In the genomic region with DNA sequence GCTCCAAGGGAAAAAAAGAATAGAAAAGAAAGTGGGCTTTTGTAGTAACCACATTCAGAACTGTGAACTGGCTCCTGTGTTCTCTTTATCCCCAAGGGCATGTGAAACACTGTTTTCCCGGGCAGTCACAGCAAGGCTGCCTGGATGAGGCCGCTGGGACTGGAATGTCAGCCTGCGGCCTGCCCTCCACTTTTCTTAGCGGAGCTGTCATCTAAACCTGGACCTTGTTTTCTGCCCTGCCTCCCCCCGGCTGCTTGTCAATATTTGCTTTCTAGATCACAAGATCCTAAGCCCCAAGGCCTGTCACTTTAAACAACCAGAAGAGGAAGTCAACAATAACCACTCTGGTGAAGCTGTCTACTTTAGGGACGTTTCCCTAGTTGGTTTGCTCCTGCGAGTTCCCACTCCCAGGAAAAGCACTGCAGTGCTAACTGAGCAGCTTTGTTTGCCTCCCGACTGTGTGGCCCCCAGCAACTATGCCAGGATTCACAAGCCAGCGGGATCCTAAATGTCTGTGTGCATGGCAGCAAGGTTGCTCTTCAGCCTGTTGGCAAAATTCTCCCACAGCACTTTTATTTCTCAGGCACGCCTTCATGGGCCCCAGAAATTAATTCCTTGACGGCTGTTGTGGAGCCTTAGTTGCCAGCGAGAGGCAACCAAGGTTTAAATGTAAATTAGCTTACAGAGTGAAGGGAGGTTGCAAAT, we compare ENCODE assay signal across 9 cellular contexts. TPM values are rescaled to one million over a fixed set of nuclear protein-coding genes. Genes with fewer than 3 reads are reported as not detected.
DNase-seq lines count a peak whose midpoint lies in the region; ATAC-seq, FAIRE-seq and TF ChIP-seq lines count a peak whose summit lies in the region.
"Had no signal": no experiment of that assay in that cellular context is flagged by ENCODE, and none has a peak within 500 bp of the region (broad histone marks: within the 10 kb centered on the region; RNA-seq: fewer than 3 reads in every experiment).

No MANE protein-coding gene starts in this region.

- no peak overlapping the region; the same call in 2 of the 3 replicates for H3K4me3 Mint-ChIP-seq in GM23338

- H3K27me3 Mint-ChIP-seq in GM23338 (ENCODE audit: insufficient read depth, low read depth, poor library complexity), result peaks cover 5% of the 10 kb centered on the region

- H3K27me3 ChIP-seq in GM23338 (ENCODE audit: insufficient read depth) (no peaks in the 10 kb centered on the region), right cardiac atrium (ENCODE audit: control insufficient read depth, insufficient read depth) (no peaks in the 10 kb centered on the region)

- intact Hi-C loops in right cardiac atrium (cut with DNase I) (no loop called here), sciatic nerve (cut with DNase I) (no loop called here)

- ATAC-seq in GM23338 (peak; percentile 74), right cardiac atrium (peak; percentile 67 to 68), sciatic nerve (peak; percentile 68)

- peak overlapping the region; percentile 29; the same call in 1 of the 2 replicates for H3K4me2 ChIP-seq in GM23338

- H3K4me3 ChIP-seq in GM23338 (no peak overlapping the region), right cardiac atrium (ENCODE audit: low read length) (no peak overlapping the region)

- DNase-seq in GM23338 (ENCODE audit: low spot score) (peak; percentile 35), SK-MEL-5 (ENCODE audit: low read depth, low spot score) (peak; percentile 78), right cardiac atrium (peak in 2 of 3 donors; percentile 59 to 63), sciatic nerve (ENCODE audit: low spot score) (no peak), frontal cortex (ENCODE audit: low spot score in 2 of 2) (no peak), activated gamma-delta T cell (lab: John Stamatoyannopoulos, UW) (no peak), erythroblast (lab: John Stamatoyannopoulos, UW) (no peak)
- DNase-seq in effector CD4-positive, alpha-beta T cell, result no peak
- DNase-seq: dermis blood vessel endothelial cell had no signal

- H3K27ac ChIP-seq in GM23338 (ENCODE audit: low read depth), result peak overlapping the region; percentile 40
- peak overlapping the region; percentile 66 for H3K27ac ChIP-seq in right cardiac atrium (ENCODE audit: low read length)

- no peaks in the 10 kb centered on the region for H3K9me3 Mint-ChIP-seq in GM23338

- TF ChIP-seq CTCF in GM23338 (conservative IDR thresholded peaks at IDR 0.05; ENCODE audit: low read depth in 2 of 2), result no peak

- FAIRE-seq in frontal cortex (lab: Jason Lieb, UNC), result no peak

- in situ Hi-C loops in SK-MEL-5 (cut with HindIII; ENCODE audit: low pct_unique_long_range_greater_than_20kb, low sequenced_read_pairs), result no loop called here

- H4K20me1 ChIP-seq in GM23338 (replicated peaks; ENCODE audit: insufficient read depth), result no peaks in the 10 kb centered on the region

- H3K9me2 ChIP-seq in GM23338 (ENCODE audit: insufficient read depth), result no peaks in the 10 kb centered on the region

- H3K9me3 ChIP-seq in right cardiac atrium (ENCODE audit: control insufficient read depth, low read length), result no peaks in the 10 kb centered on the region

- H3K27ac Mint-ChIP-seq in GM23338, result no peak overlapping the region; the same call in 1 of the 2 replicates

- no peaks in the 10 kb centered on the region for H3K36me3 ChIP-seq in GM23338 (ENCODE audit: insufficient read depth)

- no peaks in the 10 kb centered on the region for H3K79me2 ChIP-seq in GM23338 (replicated peaks; ENCODE audit: insufficient read depth)

- H3K4me1 ChIP-seq in GM23338 (ENCODE audit: insufficient read depth) (peaks cover 19% of the 10 kb centered on the region), right cardiac atrium (ENCODE audit: control insufficient read depth, insufficient read depth, low read length) (peaks cover 2% of the 10 kb centered on the region)

- no peak for TF ChIP-seq POLR2A in erythroblast (IDR thresholded peaks at IDR 0.05; ENCODE audit: low read length)

- H2AFZ ChIP-seq in GM23338, result peak overlapping the region; percentile 73

- H3F3A ChIP-seq in GM23338 (replicated peaks; ENCODE audit: low read depth), result no peaks in the 10 kb centered on the region

- WGBS in right cardiac atrium, result 42% methylated on average over 12 of the region's 12 CpGs

- H3K4me1 Mint-ChIP-seq in GM23338, result peaks cover 24% of the 10 kb centered on the region

- H3K36me3 Mint-ChIP-seq in GM23338 (ENCODE audit: low read depth), result no peaks in the 10 kb centered on the region

TF ChIP-seq in GM23338, 12 proteins besides CTCF, POLR2A, EP300 and RAD21:
- TF ChIP-seq STAT1 (IDR thresholded peaks at IDR 0.05; ENCODE audit: unreplicated experiment) (no peak), POLR2AphosphoS5 (IDR thresholded peaks at IDR 0.05; ENCODE audit: low read depth) (no peak), ZNF114 (CRISPR knock-in tag; IDR thresholded peaks at IDR 0.05) (no peak), EZH2phosphoT487 (IDR thresholded peaks at IDR 0.05; ENCODE audit: unreplicated experiment) (no peak)
- TF ChIP-seq, protein P1, sequence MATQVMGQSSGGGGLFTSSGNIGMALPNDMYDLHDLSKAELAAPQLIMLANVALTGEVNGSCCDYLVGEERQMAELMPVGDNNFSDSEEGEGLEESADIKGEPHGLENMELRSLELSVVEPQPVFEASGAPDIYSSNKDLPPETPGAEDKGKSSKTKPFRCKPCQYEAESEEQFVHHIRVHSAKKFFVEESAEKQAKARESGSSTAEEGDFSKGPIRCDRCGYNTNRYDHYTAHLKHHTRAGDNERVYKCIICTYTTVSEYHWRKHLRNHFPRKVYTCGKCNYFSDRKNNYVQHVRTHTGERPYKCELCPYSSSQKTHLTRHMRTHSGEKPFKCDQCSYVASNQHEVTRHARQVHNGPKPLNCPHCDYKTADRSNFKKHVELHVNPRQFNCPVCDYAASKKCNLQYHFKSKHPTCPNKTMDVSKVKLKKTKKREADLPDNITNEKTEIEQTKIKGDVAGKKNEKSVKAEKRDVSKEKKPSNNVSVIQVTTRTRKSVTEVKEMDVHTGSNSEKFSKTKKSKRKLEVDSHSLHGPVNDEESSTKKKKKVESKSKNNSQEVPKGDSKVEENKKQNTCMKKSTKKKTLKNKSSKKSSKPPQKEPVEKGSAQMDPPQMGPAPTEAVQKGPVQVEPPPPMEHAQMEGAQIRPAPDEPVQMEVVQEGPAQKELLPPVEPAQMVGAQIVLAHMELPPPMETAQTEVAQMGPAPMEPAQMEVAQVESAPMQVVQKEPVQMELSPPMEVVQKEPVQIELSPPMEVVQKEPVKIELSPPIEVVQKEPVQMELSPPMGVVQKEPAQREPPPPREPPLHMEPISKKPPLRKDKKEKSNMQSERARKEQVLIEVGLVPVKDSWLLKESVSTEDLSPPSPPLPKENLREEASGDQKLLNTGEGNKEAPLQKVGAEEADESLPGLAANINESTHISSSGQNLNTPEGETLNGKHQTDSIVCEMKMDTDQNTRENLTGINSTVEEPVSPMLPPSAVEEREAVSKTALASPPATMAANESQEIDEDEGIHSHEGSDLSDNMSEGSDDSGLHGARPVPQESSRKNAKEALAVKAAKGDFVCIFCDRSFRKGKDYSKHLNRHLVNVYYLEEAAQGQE (IDR thresholded peaks at IDR 0.05; ENCODE audit: unreplicated experiment), result no peak

RNA-seq across cellular contexts. Expression of a gene that starts 30.6 kb away (rescaled TPM):
- total RNA-seq in GM23338 (2014; rRNA removed; shearing (Covaris generic)), result 26.3 and 27.5 TPM in 2 replicates
- polyA plus RNA-seq in GM23338 (2016; fragmentation: Nextera tagmentation; extraction: Ambion mirVana) (7.0 and 7.4 TPM in 2 replicates), right cardiac atrium (1.5 TPM)
- 8.5 and 8.6 TPM in 2 replicates for total RNA-seq in SK-MEL-5 (2014; rRNA removed; shearing (Covaris generic))
- polyA plus RNA-seq in SK-MEL-5 (2015; cell fraction: cytosol; rRNA removed), result 10.5 and 12.8 TPM in 2 replicates
- 2.6 and 4.3 TPM in 2 replicates for polyA plus RNA-seq in SK-MEL-5 (2015; cell fraction: nucleus; rRNA removed)
- total RNA-seq in right cardiac atrium (1 to 10 TPM; 2.1 to 3.5 (median 3.0) TPM), sciatic nerve (30.9 TPM), frontal cortex (33.0 TPM)

RNA-seq across cellular contexts. Expression of a gene that starts 31.0 kb away (rescaled TPM):
- total RNA-seq in GM23338 (2014; rRNA removed; shearing (Covaris generic)), result 84.5 and 85.1 TPM in 2 replicates
- polyA plus RNA-seq in GM23338 (2016; fragmentation: Nextera tagmentation; extraction: Ambion mirVana) (47.7 and 52.3 TPM in 2 replicates), right cardiac atrium (27.9 TPM)
- total RNA-seq in SK-MEL-5 (2014; rRNA removed; shearing (Covaris generic)), result 26.5 and 26.6 TPM in 2 replicates
- 28.4 and 48.4 TPM in 2 replicates for polyA plus RNA-seq in SK-MEL-5 (2015; cell fraction: cytosol; rRNA removed)
- polyA plus RNA-seq in SK-MEL-5 (2015; cell fraction: nucleus; rRNA removed), result 27.0 and 33.3 TPM in 2 replicates
- total RNA-seq in right cardiac atrium (10 to 100 TPM; 58.8 to 63.0 (median 62.0) TPM), sciatic nerve (135 TPM), frontal cortex (115 TPM)

Comparison
In these comparisons a context has a peak if more than half of its experiments do, and no peak if none do; other contexts are left out.
1. DNase-seq: peak in GM23338 (single experiment), SK-MEL-5 (single experiment) and right cardiac atrium (2 of 3); none in sciatic nerve (single experiment), frontal cortex (0 of 2), activated gamma-delta T cell (single experiment), effector CD4-positive, alpha-beta T cell (single experiment) and erythroblast (0 of 2).
2. Peak in every context shown above with its lines, with median percentiles within 50 percentile points of each other: ATAC-seq.